Comparison of ENCODE assay signal across 3 cellular contexts in genomic region chr3:35524851-35525250, GRCh38.
TF ChIP-seq lines count a peak whose summit lies in the region.

No MANE protein-coding gene starts in this region.

TF ChIP-seq in GM23338, 12 proteins besides CTCF, POLR2A, EP300 and RAD21 (continued from another document and continues in another):
- no peak for TF ChIP-seq ETS1 (IDR thresholded peaks at IDR 0.05)
- no peak for TF ChIP-seq POLR2AphosphoS5 (IDR thresholded peaks at IDR 0.05; ENCODE audit: low read depth)
- no peak for TF ChIP-seq NANOG (IDR thresholded peaks at IDR 0.05; ENCODE audit: borderline replicate concordance)
- TF ChIP-seq REST (IDR thresholded peaks at IDR 0.05; ENCODE audit: unreplicated experiment): no peak
- TF ChIP-seq ZNF331 (CRISPR knock-in tag; IDR thresholded peaks at IDR 0.05; ENCODE audit: low read depth): no peak

TF ChIP-seq in endothelial cell of umbilical vein, 7 proteins besides CTCF, POLR2A, EP300 and RAD21 (continued from another document):
- TF ChIP-seq EZH2 (IDR thresholded peaks at IDR 0.05; ENCODE audit: borderline replicate concordance, low read depth, low read length, severe bottlenecking): no peak

TF ChIP-seq in liver, 16 proteins besides CTCF, POLR2A, EP300 and RAD21 (continued from another document):
- TF ChIP-seq, protein P1, sequence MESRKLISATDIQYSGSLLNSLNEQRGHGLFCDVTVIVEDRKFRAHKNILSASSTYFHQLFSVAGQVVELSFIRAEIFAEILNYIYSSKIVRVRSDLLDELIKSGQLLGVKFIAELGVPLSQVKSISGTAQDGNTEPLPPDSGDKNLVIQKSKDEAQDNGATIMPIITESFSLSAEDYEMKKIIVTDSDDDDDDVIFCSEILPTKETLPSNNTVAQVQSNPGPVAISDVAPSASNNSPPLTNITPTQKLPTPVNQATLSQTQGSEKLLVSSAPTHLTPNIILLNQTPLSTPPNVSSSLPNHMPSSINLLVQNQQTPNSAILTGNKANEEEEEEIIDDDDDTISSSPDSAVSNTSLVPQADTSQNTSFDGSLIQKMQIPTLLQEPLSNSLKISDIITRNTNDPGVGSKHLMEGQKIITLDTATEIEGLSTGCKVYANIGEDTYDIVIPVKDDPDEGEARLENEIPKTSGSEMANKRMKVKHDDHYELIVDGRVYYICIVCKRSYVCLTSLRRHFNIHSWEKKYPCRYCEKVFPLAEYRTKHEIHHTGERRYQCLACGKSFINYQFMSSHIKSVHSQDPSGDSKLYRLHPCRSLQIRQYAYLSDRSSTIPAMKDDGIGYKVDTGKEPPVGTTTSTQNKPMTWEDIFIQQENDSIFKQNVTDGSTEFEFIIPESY (IDR thresholded peaks at IDR 0.05): no peak
